Comparison of ENCODE assay signal across 33 cellular contexts in genomic region chr14:98385851-98386250, GRCh38.
DNase-seq lines count a peak whose midpoint lies in the region; FAIRE-seq and TF ChIP-seq lines count a peak whose summit lies in the region.
"Had no signal": no experiment of that assay in that cellular context is flagged by ENCODE, and none has a peak within 500 bp of the region (broad histone marks: within the 10 kb centered on the region; RNA-seq: fewer than 3 reads in every experiment).

No MANE protein-coding gene starts in this region.

- no peak overlapping the region for H3K9ac ChIP-seq in endodermal cell (ENCODE audit: extremely low read depth, low read length, poor library complexity, severe bottlenecking)
- H3K9ac ChIP-seq: BLaER1; BLaER1 treated with 17β-estradiol and CSF1 and Interleukin-3, amounts not matched to agents 10 nM and 100 nM had no signal

- TF ChIP-seq POLR2A in esophagus muscularis mucosa (IDR thresholded peaks at IDR 0.05; ENCODE audit: low read depth) = no peak

- no peaks in the 10 kb centered on the region for H3K4me1 Mint-ChIP-seq in endodermal cell
- H3K4me1 Mint-ChIP-seq: B cell; CD14-positive monocyte; CD8-positive, alpha-beta memory T cell had no signal

- WGBS in endodermal cell (ENCODE audit: insufficient coverage in 1 of 2, insufficient read length in 1 of 2), 2 experiments = 90% methylated on average over 3 of the region's 3 CpGs
- WGBS in esophagus muscularis mucosa = 86% methylated on average over 3 of the region's 3 CpGs

- no peaks in the 10 kb centered on the region for H3K36me3 Mint-ChIP-seq in endodermal cell (ENCODE audit: low read depth)
- H3K36me3 Mint-ChIP-seq: CD14-positive monocyte; CD4-positive, alpha-beta memory T cell; CD8-positive, alpha-beta T cell had no signal

- H3K27ac ChIP-seq in endodermal cell (ENCODE audit: low read depth, low read length) (no peak overlapping the region), esophagus muscularis mucosa (replicated peaks in 1 of 4) (no peak overlapping the region)
- H3K27ac ChIP-seq: 22Rv1; A549; BLaER1; BLaER1 treated with 17β-estradiol and CSF1 and Interleukin-3, amounts not matched to agents 10 nM and 100 nM; C4-2B had no signal

- H3K4me1 ChIP-seq in endodermal cell (ENCODE audit: control insufficient read depth, insufficient read depth, low read length) (no peaks in the 10 kb centered on the region), esophagus muscularis mucosa (no peaks in the 10 kb centered on the region)
- H3K4me1 ChIP-seq: A549, BE2C, BLaER1, Caco-2 had no signal

- intact Hi-C loops in esophagus muscularis mucosa (cut with DNase I) = no loop called here

- no peak for TF ChIP-seq EP300 in esophagus muscularis mucosa (IDR thresholded peaks at IDR 0.05)

- no peaks in the 10 kb centered on the region for H3K9me3 Mint-ChIP-seq in endodermal cell
- H3K9me3 Mint-ChIP-seq: CD4-positive, alpha-beta T cell; CD8-positive, alpha-beta memory T cell; CD8-positive, alpha-beta T cell had no signal

- TF ChIP-seq CTCF in endodermal cell (conservative IDR thresholded peaks at IDR 0.05) = no peak
- no peak for TF ChIP-seq CTCF in esophagus muscularis mucosa (IDR thresholded peaks at IDR 0.05)

- H3K27me3 ChIP-seq in endodermal cell (ENCODE audit: control insufficient read depth, insufficient read depth, low read length, poor library complexity, severe bottlenecking) = no peaks in the 10 kb centered on the region
- peaks cover 0 to 10% (median 0%) of the 10 kb centered on the region in 4 donors for H3K27me3 ChIP-seq in esophagus muscularis mucosa
- H3K27me3 ChIP-seq: BE2C; BLaER1; BLaER1 treated with 17β-estradiol and CSF1 and Interleukin-3, amounts not matched to agents 10 nM and 100 nM had no signal

- FAIRE-seq in HTR-8/SVneo (lab: Jason Lieb, UNC) = no peak
- FAIRE-seq: A204.1, A549, D721Med had no signal

- no peaks in the 10 kb centered on the region for H3K36me3 ChIP-seq in endodermal cell (ENCODE audit: control insufficient read depth, insufficient read depth, low read length)
- H3K36me3 ChIP-seq in esophagus muscularis mucosa = no peaks in the 10 kb centered on the region
- H3K36me3 ChIP-seq: BE2C; BLaER1; BLaER1 treated with 17β-estradiol and CSF1 and Interleukin-3, amounts not matched to agents 10 nM and 100 nM had no signal

- H3K27ac Mint-ChIP-seq in endodermal cell = no peak overlapping the region
- H3K27ac Mint-ChIP-seq: B cell; CD14-positive monocyte; CD4-positive, alpha-beta memory T cell; CD4-positive, alpha-beta T cell; CD4-positive, CD25-positive, alpha-beta regulatory T cell; CD8-positive, alpha-beta T cell had no signal

- DNase-seq in endodermal cell = peak; percentile 38
- peak; percentile 91 for DNase-seq in esophagus muscularis mucosa (ENCODE audit: extremely low spot score)
- DNase-seq in HTR-8/SVneo (ENCODE audit: insufficient read length, low spot score) = no peak
- DNase-seq in Kasumi-1 (lab: John Stamatoyannopoulos, UW) = no peak
- DNase-seq: 8988T; ACHN; AML-193; BE2C; C1 segment of cervical spinal cord; Caco-2; Calu3; CD4-positive, alpha-beta memory T cell; CD4-positive, alpha-beta T cell; CD4-positive, CD25-positive, alpha-beta regulatory T cell; CD8-positive, alpha-beta memory T cell; CD8-positive, alpha-beta T cell; COR-L47; DMS 273 treated with DMSO at 0.1 percent for 48 hours; DMS153; DMS53; DMS79; DMS79 treated with DMSO at 0.1 percent for 48 hours; DND-41; EL had no signal

- H3K4me3 Mint-ChIP-seq in endodermal cell = no peak overlapping the region
- H3K4me3 Mint-ChIP-seq: B cell; CD14-positive monocyte; CD4-positive, alpha-beta memory T cell; CD4-positive, alpha-beta T cell; CD4-positive, CD25-positive, alpha-beta regulatory T cell; CD8-positive, alpha-beta memory T cell; CD8-positive, alpha-beta T cell had no signal

- peaks cover 1% of the 10 kb centered on the region for H3K27me3 Mint-ChIP-seq in endodermal cell (ENCODE audit: insufficient read depth)
- H3K27me3 Mint-ChIP-seq: B cell; CD4-positive, alpha-beta T cell; CD8-positive, alpha-beta memory T cell had no signal

- H3K4me3 ChIP-seq in endodermal cell (ENCODE audit: low read length) = no peak overlapping the region
- no peak overlapping the region for H3K4me3 ChIP-seq in esophagus muscularis mucosa
- H3K4me3 ChIP-seq: A549; BLaER1; BLaER1 treated with 17β-estradiol and CSF1 and Interleukin-3, amounts not matched to agents 10 nM and 100 nM had no signal

- H3K9me3 ChIP-seq in endodermal cell (ENCODE audit: control insufficient read depth, low read length) (no peaks in the 10 kb centered on the region), esophagus muscularis mucosa (no peaks in the 10 kb centered on the region)
- H3K9me3 ChIP-seq: A549, BE2C, Caco-2 had no signal

Comparison
In these comparisons a context has a peak if more than half of its experiments do, and no peak if none do; other contexts are left out.
1. DNase-seq: peak in endodermal cell (single experiment) and esophagus muscularis mucosa (single experiment); none in HTR-8/SVneo (single experiment) and Kasumi-1 (0 of 2).